In genomic region chr7:157676456-157677255, GRCh38 we compare ENCODE assay signal across 24 cellular contexts.
DNase-seq lines count a peak whose midpoint lies in the region; ATAC-seq and TF ChIP-seq lines count a peak whose summit lies in the region.
"Had no signal": no experiment of that assay in that cellular context is flagged by ENCODE, and none has a peak within 500 bp of the region (broad histone marks: within the 10 kb centered on the region; RNA-seq: fewer than 3 reads in every experiment).

No MANE protein-coding gene starts in this region.

- no peak overlapping the region for H3K4me3 ChIP-seq in sigmoid colon
- H3K4me3 ChIP-seq: body of pancreas had no signal

- intact Hi-C loops in sigmoid colon (cut with DNase I) = no loop called here

- TF ChIP-seq CTCF in chondrocyte (IDR thresholded peaks at IDR 0.05) (no peak), sigmoid colon (IDR thresholded peaks at IDR 0.05) (no peak)

- TF ChIP-seq EP300 in sigmoid colon (IDR thresholded peaks at IDR 0.05) = no peak

- H3K36me3 ChIP-seq in KOPT-K1 (ENCODE audit: insufficient read depth, low read length) (peaks cover 27% of the 10 kb centered on the region), sigmoid colon (no peaks in the 10 kb centered on the region)

- H3K4me1 ChIP-seq in sigmoid colon = no peaks in the 10 kb centered on the region

- no peak for ATAC-seq in HG03354 (IDR thresholded peaks at IDR 0.05; ENCODE audit: poor library complexity, severe bottlenecking, unreplicated experiment)
- ATAC-seq: activated CD4-positive, CD25-positive, alpha-beta regulatory T cell treated with anti-CD3 and anti-CD28 coated beads, Interleukin-2, amount 50 U/mL, for 24 hours; activated CD8-positive, alpha-beta T cell treated with anti-CD3 and anti-CD28 coated beads, Interleukin-2, amount 10 ng/mL, durations not matched to agents 7 days and 5 days; activated naive CD8-positive, alpha-beta T cell treated with anti-CD3 and anti-CD28 coated beads, Interleukin-2, amount 50 U/mL, for 24 hours; body of pancreas; right cardiac atrium; SK-N-SH treated with all-trans-retinoic acid at 6 μM for 48 hours had no signal

- H3K27ac ChIP-seq in KOPT-K1 (ENCODE audit: low read depth, low read length, poor library complexity, severe bottlenecking) (peak overlapping the region; percentile 48), sigmoid colon (no peak overlapping the region)
- H3K27ac ChIP-seq: body of pancreas had no signal

- no peaks in the 10 kb centered on the region for H3K4me1 Mint-ChIP-seq in chondrocyte (ENCODE audit: low read depth)
- H3K4me1 Mint-ChIP-seq: activated naive CD8-positive, alpha-beta T cell treated with anti-CD3 and anti-CD28 coated beads, Interleukin-2, amount 50 U/mL, for 24 hours; immature natural killer cell had no signal

- no peaks in the 10 kb centered on the region for H3K9me3 ChIP-seq in KOPT-K1 (ENCODE audit: insufficient read depth, low read length, poor library complexity, severe bottlenecking)
- H3K9me3 ChIP-seq in sigmoid colon = no peaks in the 10 kb centered on the region
- H3K9me3 ChIP-seq: body of pancreas had no signal

- H3K36me3 Mint-ChIP-seq in chondrocyte (ENCODE audit: low read depth) = no peaks in the 10 kb centered on the region
- H3K36me3 Mint-ChIP-seq: CD4-positive, CD25-positive, alpha-beta regulatory T cell; immature natural killer cell had no signal

- WGBS in sigmoid colon, 2 donors = 27 to 66% methylated on average over 19 of the region's 19 CpGs

- peak; percentile 57 for DNase-seq in activated effector memory CD4-positive, alpha-beta T cell treated with anti-CD3 and anti-CD28 coated beads, Interleukin-2, amount 50 U/mL, for 16 hours
- no peak for DNase-seq in activated effector memory CD4-positive, alpha-beta T cell treated with Interleukin-2 at 50 U/mL for 16 hours
- DNase-seq in chondrocyte (ENCODE audit: low spot score) (peak; percentile 86), sigmoid colon (peak; percentile 46), cortex of kidney (lab: John Stamatoyannopoulos, UW) (no peak), kidney glomerular epithelial cell (lab: John Stamatoyannopoulos, UW) (no peak)
- DNase-seq: ACHN; activated CD8-positive, alpha-beta T cell treated with anti-CD3 and anti-CD28 coated beads, Interleukin-2, amount 10 ng/mL, durations not matched to agents 7 days and 5 days; activated naive CD8-positive, alpha-beta T cell treated with anti-CD3 and anti-CD28 coated beads, Interleukin-2, amount 50 U/mL, for 24 hours; CD4-positive, CD25-positive, alpha-beta regulatory T cell; DMS 273 treated with DMSO at 0.1 percent for 48 hours; GF-D8; HFFc6; immature natural killer cell; NCI-H146; NCI-H226; T-helper 9 cell had no signal

- H3K27ac Mint-ChIP-seq in chondrocyte (ENCODE audit: unreplicated experiment) = no peak overlapping the region
- H3K27ac Mint-ChIP-seq: activated CD8-positive, alpha-beta T cell treated with anti-CD3 and anti-CD28 coated beads, Interleukin-2, amount 10 ng/mL, durations not matched to agents 7 days and 5 days; activated naive CD8-positive, alpha-beta T cell treated with anti-CD3 and anti-CD28 coated beads, Interleukin-2, amount 50 U/mL, for 24 hours; activated T-helper 1 cell treated with anti-CD3 and anti-CD28 coated beads, Interleukin-12 subunit alpha, Interleukin-12 subunit beta, Interleukin-2, Interleukin-4 antibody, amounts not matched to agents 30 ng/mL and 10 ng/mL and 1 ng/mL, durations not matched to agents 14 hours and 24 hours and 36 hours; CD4-positive, CD25-positive, alpha-beta regulatory T cell; HFFc6; immature natural killer cell had no signal

- TF ChIP-seq POLR2A in sigmoid colon (IDR thresholded peaks at IDR 0.05) = no peak

- H3K4me3 Mint-ChIP-seq in chondrocyte (ENCODE audit: unreplicated experiment) = no peak overlapping the region
- H3K4me3 Mint-ChIP-seq: activated CD8-positive, alpha-beta T cell treated with anti-CD3 and anti-CD28 coated beads, Interleukin-2, amount 10 ng/mL, durations not matched to agents 7 days and 5 days; activated naive CD8-positive, alpha-beta T cell treated with anti-CD3 and anti-CD28 coated beads, Interleukin-2, amount 50 U/mL, for 24 hours; activated T-helper 1 cell treated with anti-CD3 and anti-CD28 coated beads, Interleukin-12 subunit alpha, Interleukin-12 subunit beta, Interleukin-2, Interleukin-4 antibody, amounts not matched to agents 30 ng/mL and 10 ng/mL and 1 ng/mL, durations not matched to agents 14 hours and 24 hours and 36 hours; CD4-positive, CD25-positive, alpha-beta regulatory T cell; HFFc6; immature natural killer cell had no signal

- peaks cover 0 to 32% (median 8%) of the 10 kb centered on the region in 3 donors for H3K27me3 ChIP-seq in sigmoid colon
- H3K27me3 ChIP-seq: body of pancreas had no signal

- no peaks in the 10 kb centered on the region for H3K9me3 Mint-ChIP-seq in chondrocyte (ENCODE audit: low read depth)
- H3K9me3 Mint-ChIP-seq: activated naive CD8-positive, alpha-beta T cell treated with anti-CD3 and anti-CD28 coated beads, Interleukin-2, amount 50 U/mL, for 24 hours; activated T-helper 1 cell treated with anti-CD3 and anti-CD28 coated beads, Interleukin-12 subunit alpha, Interleukin-12 subunit beta, Interleukin-2, Interleukin-4 antibody, amounts not matched to agents 30 ng/mL and 10 ng/mL and 1 ng/mL, durations not matched to agents 14 hours and 24 hours and 36 hours; immature natural killer cell had no signal

- H3K27me3 Mint-ChIP-seq in chondrocyte (ENCODE audit: low read depth) = peaks cover 68% of the 10 kb centered on the region

Comparison
In these comparisons a context has a peak if more than half of its experiments do, and no peak if none do; other contexts are left out.
1. DNase-seq: peak in activated effector memory CD4-positive, alpha-beta T cell treated with anti-CD3 and anti-CD28 coated beads, Interleukin-2, amount 50 U/mL, for 16 hours (single experiment), chondrocyte (single experiment) and sigmoid colon (single experiment); none in activated effector memory CD4-positive, alpha-beta T cell treated with Interleukin-2 at 50 U/mL for 16 hours (single experiment), cortex of kidney (single experiment) and kidney glomerular epithelial cell (single experiment).